ENCODE assay signal across 16 cellular contexts in the genomic region with DNA sequence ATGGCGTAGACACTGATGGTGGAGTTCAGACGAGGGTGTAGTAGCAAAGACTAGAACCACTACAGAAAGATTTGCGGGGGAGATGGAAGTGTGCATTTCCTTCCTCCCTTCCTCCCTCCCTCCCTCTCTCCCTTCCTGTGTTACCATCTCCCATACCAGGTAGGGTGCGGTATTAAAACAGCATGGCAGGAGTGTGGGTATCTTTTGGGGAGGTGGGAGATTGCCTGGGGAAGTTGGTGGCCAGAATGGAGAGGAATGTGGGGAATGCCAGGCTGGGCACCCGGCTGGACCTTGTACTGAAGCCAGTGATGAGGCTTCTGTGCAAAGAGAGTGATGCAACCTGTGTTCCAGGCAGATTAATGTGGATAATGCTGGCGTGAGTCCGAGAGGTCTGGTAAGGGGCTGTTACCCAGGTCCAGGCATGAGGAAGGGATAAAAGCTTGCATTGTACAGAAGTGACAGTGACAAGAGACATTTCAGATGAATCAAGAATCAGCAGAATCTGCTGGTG. TPM values are rescaled to one million over a fixed set of nuclear protein-coding genes. Genes with fewer than 3 reads are reported as not detected.
DNase-seq lines count a peak whose midpoint lies in the region; ATAC-seq and TF ChIP-seq lines count a peak whose summit lies in the region.
"Had no signal": no experiment of that assay in that cellular context is flagged by ENCODE, and none has a peak within 500 bp of the region (broad histone marks: within the 10 kb centered on the region; RNA-seq: fewer than 3 reads in every experiment).

No MANE protein-coding gene starts in this region.

- no peak for ATAC-seq in activated CD8-positive, alpha-beta memory T cell treated with anti-CD3 and anti-CD28 coated beads, Interleukin-2, amount 10 ng/mL, durations not matched to agents 7 days and 5 days
- ATAC-seq in T-cell (replicated peaks in 1 of 4) = peak; percentile 50 to 70 (median 68)
- ATAC-seq in stimulated activated effector memory CD8-positive, alpha-beta T cell treated with anti-CD3 and anti-CD28 coated beads, Interleukin-12 subunit alpha, Interleukin-12 subunit beta, amount 100 ng/mL, for 72 hours = no peak
- ATAC-seq in HG03432 (IDR thresholded peaks at IDR 0.05; ENCODE audit: unreplicated experiment) = no peak
- no peak for ATAC-seq in GM19467 (IDR thresholded peaks at IDR 0.05; ENCODE audit: unreplicated experiment)

- H3K27ac Mint-ChIP-seq in activated CD8-positive, alpha-beta memory T cell treated with anti-CD3 and anti-CD28 coated beads, Interleukin-2, amount 10 ng/mL, durations not matched to agents 7 days and 5 days = peak overlapping the region; percentile 78
- H3K27ac Mint-ChIP-seq in T-cell (peak overlapping the region; percentile 36 to 76), type B pancreatic cell (no peak overlapping the region)
- peak overlapping the region; percentile 94 for H3K27ac Mint-ChIP-seq in stimulated activated effector memory CD8-positive, alpha-beta T cell treated with anti-CD3 and anti-CD28 coated beads, Interleukin-12 subunit alpha, Interleukin-12 subunit beta, amount 100 ng/mL, for 72 hours

- peaks cover 46% of the 10 kb centered on the region for H3K4me1 Mint-ChIP-seq in activated CD8-positive, alpha-beta memory T cell treated with anti-CD3 and anti-CD28 coated beads, Interleukin-2, amount 10 ng/mL, durations not matched to agents 7 days and 5 days
- H3K4me1 Mint-ChIP-seq in T-cell (peaks cover 64 to 85% (median 79%) of the 10 kb centered on the region in 3 donors), type B pancreatic cell (ENCODE audit: unreplicated experiment) (no peaks in the 10 kb centered on the region)
- peaks cover 56% of the 10 kb centered on the region for H3K4me1 Mint-ChIP-seq in stimulated activated effector memory CD8-positive, alpha-beta T cell treated with anti-CD3 and anti-CD28 coated beads, Interleukin-12 subunit alpha, Interleukin-12 subunit beta, amount 100 ng/mL, for 72 hours

- H3K36me3 ChIP-seq in esophagus muscularis mucosa = no peaks in the 10 kb centered on the region
- H3K36me3 ChIP-seq: SJCRH30, thoracic aorta had no signal

- CTCF ChIA-PET in activated CD8-positive, alpha-beta memory T cell treated with anti-CD3 and anti-CD28 coated beads, Interleukin-2, amount 10 ng/mL, durations not matched to agents 7 days and 5 days (lab: Charles Lee) = interaction anchor here (0.8 to 2.5 kb wide), 3 partner anchors 9 to 574 kb away, joined by 3 to 6 read pairs (median 6); no protein-coding TSS in a partner anchor
- CTCF ChIA-PET in T-cell (lab: Charles Lee) = no interaction called here

- 69% methylated on average over 7 of the region's 7 CpGs for WGBS in esophagus muscularis mucosa

- intact Hi-C loops in esophagus muscularis mucosa (cut with DNase I) = no loop called here

- H3K27me3 Mint-ChIP-seq in activated CD8-positive, alpha-beta memory T cell treated with anti-CD3 and anti-CD28 coated beads, Interleukin-2, amount 10 ng/mL, durations not matched to agents 7 days and 5 days = no peaks in the 10 kb centered on the region
- H3K27me3 Mint-ChIP-seq in T-cell (peaks cover 0 to 5% of the 10 kb centered on the region in 2 donors), type B pancreatic cell (peaks cover 3% of the 10 kb centered on the region)

- DNase-seq in activated CD8-positive, alpha-beta memory T cell treated with anti-CD3 and anti-CD28 coated beads, Interleukin-2, amount 10 ng/mL, durations not matched to agents 7 days and 5 days = no peak
- no peak for DNase-seq in activated CD8-positive, alpha-beta memory T cell treated with anti-CD3 and anti-CD28 coated beads for 24 hours
- DNase-seq in T-cell = peak in 3 of 34 experiments; percentile 2 to 31 (median 11)
- peak; percentile 19 for DNase-seq in esophagus muscularis mucosa (ENCODE audit: extremely low spot score)
- no peak for DNase-seq in stimulated activated effector memory CD8-positive, alpha-beta T cell treated with anti-CD3 and anti-CD28 coated beads, Interleukin-12 subunit alpha, Interleukin-12 subunit beta, amount 100 ng/mL, for 72 hours (ENCODE audit: low spot score in 2 of 2)
- DNase-seq in type B pancreatic cell (ENCODE audit: extremely low spot score, unreplicated experiment) = no peak
- DNase-seq: ACHN, aorta, GDM1, NCI-H1105 treated with DMSO at 0.1 percent for 48 hours, NCI-H748 treated with DMSO at 0.1 percent for 48 hours, SJCRH30 had no signal

- no peak overlapping the region for H3K27ac ChIP-seq in esophagus muscularis mucosa (replicated peaks in 1 of 4)
- H3K27ac ChIP-seq: SJCRH30, thoracic aorta had no signal

- POLR2A ChIA-PET in T-cell (lab: Charles Lee) = no interaction called here

- peaks cover 2% of the 10 kb centered on the region for H3K36me3 Mint-ChIP-seq in activated CD8-positive, alpha-beta memory T cell treated with anti-CD3 and anti-CD28 coated beads, Interleukin-2, amount 10 ng/mL, durations not matched to agents 7 days and 5 days
- no peaks in the 10 kb centered on the region for H3K36me3 Mint-ChIP-seq in T-cell
- H3K36me3 Mint-ChIP-seq in stimulated activated effector memory CD8-positive, alpha-beta T cell treated with anti-CD3 and anti-CD28 coated beads, Interleukin-12 subunit alpha, Interleukin-12 subunit beta, amount 100 ng/mL, for 72 hours = peaks cover 5% of the 10 kb centered on the region
- H3K36me3 Mint-ChIP-seq in type B pancreatic cell = no peaks in the 10 kb centered on the region

- H3K4me1 ChIP-seq in esophagus muscularis mucosa = peaks cover 0 to 6% (median 0%) of the 10 kb centered on the region in 4 donors

- TF ChIP-seq POLR2A in esophagus muscularis mucosa (IDR thresholded peaks at IDR 0.05; ENCODE audit: low read depth) = no peak

- H3K9me3 Mint-ChIP-seq in activated CD8-positive, alpha-beta memory T cell treated with anti-CD3 and anti-CD28 coated beads, Interleukin-2, amount 10 ng/mL, durations not matched to agents 7 days and 5 days (ENCODE audit: low read depth) = no peaks in the 10 kb centered on the region
- H3K9me3 Mint-ChIP-seq in T-cell (no peaks in the 10 kb centered on the region), type B pancreatic cell (no peaks in the 10 kb centered on the region)
- H3K9me3 Mint-ChIP-seq in stimulated activated effector memory CD8-positive, alpha-beta T cell treated with anti-CD3 and anti-CD28 coated beads, Interleukin-12 subunit alpha, Interleukin-12 subunit beta, amount 100 ng/mL, for 72 hours = no peaks in the 10 kb centered on the region

- no peak for TF ChIP-seq EP300 in esophagus muscularis mucosa (IDR thresholded peaks at IDR 0.05)

- TF ChIP-seq CTCF in esophagus muscularis mucosa (IDR thresholded peaks at IDR 0.05) = no peak
- TF ChIP-seq CTCF in type B pancreatic cell (conservative IDR thresholded peaks at IDR 0.05) = no peak

- H3K4me3 ChIP-seq in esophagus muscularis mucosa = no peak overlapping the region
- H3K4me3 ChIP-seq: lung, SJCRH30, thoracic aorta had no signal

- H3K27me3 ChIP-seq in esophagus muscularis mucosa = no peaks in the 10 kb centered on the region
- H3K27me3 ChIP-seq: SJCRH30 had no signal

- no peaks in the 10 kb centered on the region for H3K9me3 ChIP-seq in esophagus muscularis mucosa
- H3K9me3 ChIP-seq: SJCRH30, thoracic aorta had no signal

- H3K4me3 Mint-ChIP-seq in activated CD8-positive, alpha-beta memory T cell treated with anti-CD3 and anti-CD28 coated beads, Interleukin-2, amount 10 ng/mL, durations not matched to agents 7 days and 5 days = peak overlapping the region; percentile 16
- H3K4me3 Mint-ChIP-seq in T-cell = peak overlapping the region; percentile 31 to 81 (median 50)
- peak overlapping the region; percentile 44 for H3K4me3 Mint-ChIP-seq in stimulated activated effector memory CD8-positive, alpha-beta T cell treated with anti-CD3 and anti-CD28 coated beads, Interleukin-12 subunit alpha, Interleukin-12 subunit beta, amount 100 ng/mL, for 72 hours
- H3K4me3 Mint-ChIP-seq in type B pancreatic cell = no peak overlapping the region

RNA-seq across cellular contexts. Expression of a gene that starts 30.3 kb away (rescaled TPM):
- 10 to 100 TPM; 42.7 to 44.0 TPM for total RNA-seq in activated CD8-positive, alpha-beta memory T cell treated with anti-CD3 and anti-CD28 coated beads, Interleukin-2, amount 10 ng/mL, durations not matched to agents 7 days and 5 days
- total RNA-seq in T-cell (10 to 100 TPM; 40.4 to 51.1 (median 46.7) TPM), esophagus muscularis mucosa (10 to 100 TPM; 57.0 to 63.5 (median 58.9) TPM), type B pancreatic cell (ENCODE audit: low replicate concordance) (20.6 and 34.0 TPM in 2 replicates)

Comparison
In these comparisons a context has a peak if more than half of its experiments do, and no peak if none do; other contexts are left out.
1. ATAC-seq: peak in T-cell (4 of 4); none in activated CD8-positive, alpha-beta memory T cell treated with anti-CD3 and anti-CD28 coated beads, Interleukin-2, amount 10 ng/mL, durations not matched to agents 7 days and 5 days (single experiment), stimulated activated effector memory CD8-positive, alpha-beta T cell treated with anti-CD3 and anti-CD28 coated beads, Interleukin-12 subunit alpha, Interleukin-12 subunit beta, amount 100 ng/mL, for 72 hours (single experiment), HG03432 (single experiment) and GM19467 (single experiment).